Comparison of ENCODE assay signal across 10 cellular contexts in genomic region chr18:58186258-58186948, GRCh38.
DNase-seq lines count a peak whose midpoint lies in the region; ATAC-seq and TF ChIP-seq lines count a peak whose summit lies in the region.
"Had no signal": no experiment of that assay in that cellular context is flagged by ENCODE, and none has a peak within 500 bp of the region (broad histone marks: within the 10 kb centered on the region; RNA-seq: fewer than 3 reads in every experiment).

No MANE protein-coding gene starts in this region.

- H3K4me2 ChIP-seq in IMR-90 (ENCODE audit: low read depth, low read length) (peak overlapping the region; percentile 12; the same call in 1 of the 2 replicates), H9 (ENCODE audit: insufficient read depth, insufficient read length, low read length) (no peak overlapping the region)

- H3K4me1 Mint-ChIP-seq in activated T-helper 1 cell treated with anti-CD3 and anti-CD28 coated beads, Interleukin-12 subunit alpha, Interleukin-12 subunit beta, Interleukin-2, Interleukin-4 antibody, amounts not matched to agents 30 ng/mL and 10 ng/mL and 1 ng/mL, durations not matched to agents 14 hours and 24 hours and 36 hours (ENCODE audit: low read depth), result no peaks in the 10 kb centered on the region
- H3K4me1 Mint-ChIP-seq in H9, result peaks cover 41 to 46% of the 10 kb centered on the region in 2 experiments

- H2AFZ ChIP-seq in IMR-90 (replicated peaks; ENCODE audit: low read length, poor library complexity) (peak overlapping the region; percentile 16), H9 (ENCODE audit: low read length) (no peak overlapping the region)

- peak overlapping the region; percentile 76; the same call in 1 of the 2 replicates for H3K14ac ChIP-seq in IMR-90 (replicated peaks; ENCODE audit: low read depth, low read length)
- H3K14ac ChIP-seq in H9 (ENCODE audit: insufficient read depth, low read length), result no peak overlapping the region; the same call in 1 of the 2 replicates

- no peaks in the 10 kb centered on the region for H3K36me3 Mint-ChIP-seq in activated T-helper 1 cell treated with anti-CD3 and anti-CD28 coated beads, Interleukin-12 subunit alpha, Interleukin-12 subunit beta, Interleukin-2, Interleukin-4 antibody, amounts not matched to agents 30 ng/mL and 10 ng/mL and 1 ng/mL, durations not matched to agents 14 hours and 24 hours and 36 hours (ENCODE audit: low read depth)
- H3K36me3 Mint-ChIP-seq in H9 (ENCODE audit: insufficient read depth in 1 of 3, low read depth in 3 of 3), result peaks cover 0 to 4% (median 0%) of the 10 kb centered on the region in 3 experiments; a peak in 2 of 7 replicates

- H2BK20ac ChIP-seq in IMR-90 (ENCODE audit: low read depth, low read length), result peak overlapping the region; percentile 70
- H2BK20ac ChIP-seq in H9 (ENCODE audit: low read depth, low read length, poor library complexity, severe bottlenecking), result no peak overlapping the region

- TF ChIP-seq RAD21 in IMR-90 (IDR thresholded peaks at IDR 0.05; ENCODE audit: low read length), result no peak

- intact Hi-C loops in IMR-90 (cut with micrococcal nuclease) (loop anchor here (5.0 kb wide), 1 partner anchor 136 kb away; no protein-coding TSS in a partner anchor), breast epithelium (cut with DNase I; ENCODE audit: low total_unique reads) (no loop called here)
- intact Hi-C loops in activated T-helper 1 cell treated with anti-CD3 and anti-CD28 coated beads, Interleukin-12 subunit alpha, Interleukin-12 subunit beta, Interleukin-2, Interleukin-4 antibody, amounts not matched to agents 30 ng/mL and 10 ng/mL and 1 ng/mL, durations not matched to agents 14 hours and 24 hours and 36 hours (cut with micrococcal nuclease), result no loop called here

- H2AK9ac ChIP-seq in IMR-90 (replicated peaks; ENCODE audit: low read depth, low read length, poor library complexity), result no peak overlapping the region

- POLR2A ChIA-PET in AG04449 (lab: Yijun Ruan, JAX) (no interaction called here), IMR-90 (lab: Charles Lee; ENCODE audit: unreplicated experiment) (no interaction called here)

- H3K79me1 ChIP-seq in IMR-90 (ENCODE audit: low read depth in 1 of 2, low read length in 2 of 2) (peaks cover 2 to 16% of the 10 kb centered on the region in 2 experiments; a peak in 2 of 4 replicates), H9 (ENCODE audit: insufficient read depth, low read depth, low read length, poor library complexity, severe bottlenecking) (no peaks in the 10 kb centered on the region)

- no peaks in the 10 kb centered on the region for H3K9me3 Mint-ChIP-seq in activated T-helper 1 cell treated with anti-CD3 and anti-CD28 coated beads, Interleukin-12 subunit alpha, Interleukin-12 subunit beta, Interleukin-2, Interleukin-4 antibody, amounts not matched to agents 30 ng/mL and 10 ng/mL and 1 ng/mL, durations not matched to agents 14 hours and 24 hours and 36 hours
- H3K9me3 Mint-ChIP-seq in H9, result peaks cover 2 to 3% of the 10 kb centered on the region in 2 experiments; a peak in 3 of 5 replicates

- TF ChIP-seq CTCF in AG04449 (IDR thresholded peaks at IDR 0.05; ENCODE audit: insufficient read depth, low read length, missing control alignments) (no peak), IMR-90 (conservative IDR thresholded peaks at IDR 0.05; ENCODE audit: low read depth, low read length) (no peak), breast epithelium (IDR thresholded peaks at IDR 0.05) (no peak), lung (IDR thresholded peaks at IDR 0.05; ENCODE audit: control extremely low read depth, extremely low read depth) (no peak), H9 (conservative IDR thresholded peaks at IDR 0.05) (no peak)

- H3K79me2 ChIP-seq in H9 (ENCODE audit: insufficient read depth, low read length), result no peaks in the 10 kb centered on the region; the same call in 1 of the 2 replicates

- no CpG with 5 or more reads among the region's 6 CpGs for WGBS in IMR-90 (ENCODE audit: extremely low coverage in 2 of 2, insufficient read length in 1 of 2), 2 experiments
- WGBS in lung, 2 donors, result 65 to 76% methylated on average over 6 of the region's 6 CpGs
- no CpG with 5 or more reads among the region's 6 CpGs for WGBS in H9 (ENCODE audit: extremely low coverage, insufficient read length, low lambda C conversion rate)

- H4K91ac ChIP-seq in IMR-90 (ENCODE audit: insufficient read depth, low read depth, low read length), result no peak overlapping the region; the same call in 1 of the 2 replicates
- H4K91ac ChIP-seq in H9 (ENCODE audit: insufficient read length, low read depth, low read length), result no peak overlapping the region

- H2AK5ac ChIP-seq in IMR-90 (ENCODE audit: low read depth, low read length), result no peak overlapping the region
- H2AK5ac ChIP-seq in H9 (ENCODE audit: insufficient read length, low read length), result no peak overlapping the region

- no peak overlapping the region for H2BK12ac ChIP-seq in H9 (ENCODE audit: insufficient read length, low read depth, low read length)

- H3K23me2 ChIP-seq in H9 (ENCODE audit: insufficient read length, low read depth, low read length, poor library complexity, severe bottlenecking), result no peaks in the 10 kb centered on the region

- in situ Hi-C loops in IMR-90 (cut with MboI; ENCODE audit: low sequenced_read_pairs), result no loop called here

- H4K8ac ChIP-seq in IMR-90 (ENCODE audit: low read depth in 2 of 2, low read length in 2 of 2) (peak overlapping the region; percentile 45 to 69; a peak in 3 of 4 replicates), H9 (replicated peaks; ENCODE audit: insufficient read length, low read depth, low read length) (no peak overlapping the region)

- H3K4me3 ChIP-seq in AG04449 (ENCODE audit: low read depth, low read length), result no peak overlapping the region
- no peak overlapping the region for H3K4me3 ChIP-seq in IMR-90 (ENCODE audit: insufficient read depth, low read depth, low read length)
- H3K4me3 ChIP-seq in breast epithelium, result no peak overlapping the region
- no peak overlapping the region for H3K4me3 ChIP-seq in lung

- H2BK15ac ChIP-seq in IMR-90 (ENCODE audit: low read depth, low read length), result peak overlapping the region; percentile 61; the same call in 2 of the 3 replicates
- H2BK15ac ChIP-seq in H9 (ENCODE audit: low read depth, low read length), result no peak overlapping the region

- H3K23ac ChIP-seq in IMR-90 (ENCODE audit: low read depth, low read length) (peak overlapping the region; percentile 62; the same call in 1 of the 2 replicates), H9 (ENCODE audit: insufficient read length, low read depth, low read length) (no peak overlapping the region)

- no peak overlapping the region for H3T11ph ChIP-seq in H9 (ENCODE audit: low read length)

- peak; percentile 58 for ATAC-seq in IMR-90 (ENCODE audit: low read depth)
- ATAC-seq in lung (ENCODE audit: insufficient read depth, low FRiP score), result peak; percentile 56

- H3K18ac ChIP-seq in IMR-90 (ENCODE audit: low read depth, low read length) (no peak overlapping the region; the same call in 1 of the 2 replicates), H9 (ENCODE audit: insufficient read length, low read depth, low read length) (no peak overlapping the region)

- no peak for TF ChIP-seq POLR2A in IMR-90 (IDR thresholded peaks at IDR 0.05; ENCODE audit: low read depth, low read length)
- no peak for TF ChIP-seq POLR2A in breast epithelium (IDR thresholded peaks at IDR 0.05)

- H3K9me3 ChIP-seq in IMR-90 (ENCODE audit: control insufficient read depth, insufficient read depth, low read length) (no peaks in the 10 kb centered on the region), breast epithelium (no peaks in the 10 kb centered on the region), lung (ENCODE audit: control insufficient read depth in 2 of 2, insufficient read depth in 1 of 2, low read length in 1 of 2) (no peaks in the 10 kb centered on the region), H9 (ENCODE audit: control insufficient read depth, low read depth, low read length) (no peaks in the 10 kb centered on the region)

- H3K9ac ChIP-seq in IMR-90 (ENCODE audit: low read depth, low read length), result no peak overlapping the region
- H3K9ac ChIP-seq in H9 (ENCODE audit: extremely low read depth, insufficient read length, low read length), result no peak overlapping the region

- H3K27ac ChIP-seq in IMR-90 (ENCODE audit: insufficient read depth, low read length) (no peak overlapping the region), breast epithelium (peak overlapping the region; percentile 48 to 54), lung (ENCODE audit: low read depth in 1 of 2, low read length in 1 of 2) (no peak overlapping the region), H9 (ENCODE audit: insufficient read length, low read depth, low read length) (no peak overlapping the region)

- H3K36me3 ChIP-seq in IMR-90 (ENCODE audit: control insufficient read depth, insufficient read depth, low read length), result no peaks in the 10 kb centered on the region
- no peaks in the 10 kb centered on the region for H3K36me3 ChIP-seq in breast epithelium
- no peaks in the 10 kb centered on the region for H3K36me3 ChIP-seq in lung (ENCODE audit: control insufficient read depth in 2 of 2, insufficient read depth in 2 of 2, low read length in 2 of 2)

- H3K27me3 ChIP-seq in IMR-90 (ENCODE audit: control insufficient read depth, insufficient read depth, low read length), result no peaks in the 10 kb centered on the region
- no peaks in the 10 kb centered on the region for H3K27me3 ChIP-seq in breast epithelium
- H3K27me3 ChIP-seq in lung (ENCODE audit: control insufficient read depth, insufficient read depth), result no peaks in the 10 kb centered on the region
- H3K27me3 ChIP-seq in H9 (ENCODE audit: insufficient read depth, low read length), result no peaks in the 10 kb centered on the region

- H2BK5ac ChIP-seq in IMR-90 (ENCODE audit: low read depth, low read length, poor library complexity, severe bottlenecking) (peak overlapping the region; percentile 84), H9 (ENCODE audit: insufficient read length, low read length) (no peak overlapping the region)

- H3K4me3 Mint-ChIP-seq in activated T-helper 1 cell treated with anti-CD3 and anti-CD28 coated beads, Interleukin-12 subunit alpha, Interleukin-12 subunit beta, Interleukin-2, Interleukin-4 antibody, amounts not matched to agents 30 ng/mL and 10 ng/mL and 1 ng/mL, durations not matched to agents 14 hours and 24 hours and 36 hours, result no peak overlapping the region
- no peak overlapping the region for H3K4me3 Mint-ChIP-seq in H9

- no peak overlapping the region for H3K27ac Mint-ChIP-seq in activated T-helper 1 cell treated with anti-CD3 and anti-CD28 coated beads, Interleukin-12 subunit alpha, Interleukin-12 subunit beta, Interleukin-2, Interleukin-4 antibody, amounts not matched to agents 30 ng/mL and 10 ng/mL and 1 ng/mL, durations not matched to agents 14 hours and 24 hours and 36 hours
- H3K27ac Mint-ChIP-seq in H9, result peak overlapping the region in 1 of 3 experiments; percentile 72; a peak in 1 of 7 replicates

- H3K56ac ChIP-seq in IMR-90 (ENCODE audit: extremely low read depth, insufficient read depth, low read length) (no peak overlapping the region), H9 (ENCODE audit: insufficient read length, low read depth, low read length) (no peak overlapping the region)

- CTCF ChIA-PET in AG04449 (lab: Yijun Ruan, JAX) (interaction anchor here (1.0 to 2.0 kb wide), 5 partner anchors 8 to 304 kb away, joined by 3 to 6 read pairs (median 5); partner anchors contain the start of gene NEDD4L), IMR-90 (lab: Yijun Ruan, JAX) (interaction anchor here (0.6 kb wide), 1 partner anchor 316 kb away, joined by 5 read pairs; no protein-coding TSS in a partner anchor)

- dilution Hi-C loops in IMR-90 (cut with HindIII; ENCODE audit: low sequenced_read_pairs, unreplicated experiment), result no loop called here

- DNase-seq in AG04449 (ENCODE audit: low read depth, low spot score), result peak; percentile 80
- peak; percentile 91 for DNase-seq in IMR-90
- no peak for DNase-seq in breast epithelium (ENCODE audit: low spot score in 2 of 2)
- no peak for DNase-seq in lung (ENCODE audit: low spot score)
- DNase-seq in activated T-helper 1 cell treated with anti-CD3 and anti-CD28 coated beads, Interleukin-12 subunit alpha, Interleukin-12 subunit beta, Interleukin-2, Interleukin-4 antibody, amounts not matched to agents 30 ng/mL and 10 ng/mL and 1 ng/mL, durations not matched to agents 14 hours and 24 hours and 36 hours (ENCODE audit: low spot score), result no peak
- no peak for DNase-seq in NCI-H2081 (lab: John Stamatoyannopoulos, UW)
- no peak for DNase-seq in NCI-H748 (lab: John Stamatoyannopoulos, UW; ENCODE audit: unreplicated experiment)
- no peak for DNase-seq in H9
- DNase-seq: NCI-H748 treated with DMSO at 0.1 percent for 48 hours; stimulated activated CD4-positive, alpha-beta T cell treated with anti-CD3 and anti-CD28 coated beads, Interleukin-4, amount 100 ng/mL, for 1 hour had no signal

- H2BK120ac ChIP-seq in IMR-90 (ENCODE audit: low read depth, low read length) (peak overlapping the region; percentile 68; the same call in 1 of the 2 replicates), H9 (ENCODE audit: low read depth, low read length, poor library complexity, severe bottlenecking) (no peak overlapping the region)

- H4K20me1 ChIP-seq in IMR-90 (ENCODE audit: insufficient read depth, low read length), result no peaks in the 10 kb centered on the region
- H4K20me1 ChIP-seq in H9 (ENCODE audit: control insufficient read depth, insufficient read depth, insufficient read length), result no peaks in the 10 kb centered on the region

- H3K4ac ChIP-seq in IMR-90 (ENCODE audit: low read depth, low read length) (peak overlapping the region; percentile 72; the same call in 1 of the 2 replicates), H9 (ENCODE audit: low read depth, low read length) (no peak overlapping the region)

- no TSS peak for BruUV-seq in IMR-90 (replicated peaks; lab: Mats Ljungman, UMichigan)

- H4K5ac ChIP-seq in IMR-90 (ENCODE audit: low read depth, low read length) (no peak overlapping the region), H9 (ENCODE audit: insufficient read length, low read depth, low read length) (no peak overlapping the region)

- H3K27me3 Mint-ChIP-seq in activated T-helper 1 cell treated with anti-CD3 and anti-CD28 coated beads, Interleukin-12 subunit alpha, Interleukin-12 subunit beta, Interleukin-2, Interleukin-4 antibody, amounts not matched to agents 30 ng/mL and 10 ng/mL and 1 ng/mL, durations not matched to agents 14 hours and 24 hours and 36 hours (ENCODE audit: insufficient read depth), result peaks cover 4% of the 10 kb centered on the region
- H3K27me3 Mint-ChIP-seq in H9 (ENCODE audit: low read depth), result 0 out of 2 replicates have a peak, but pooled peaks cover 1% of the 10 kb centered on the region

- H3K4me1 ChIP-seq in IMR-90 (ENCODE audit: control insufficient read depth, insufficient read depth, low read length) (peaks cover 16% of the 10 kb centered on the region), breast epithelium (no peaks in the 10 kb centered on the region), lung (ENCODE audit: control insufficient read depth in 2 of 2, insufficient read depth in 2 of 2, low read length in 2 of 2) (peaks cover 3% of the 10 kb centered on the region in 2 donors), H9 (ENCODE audit: insufficient read depth, low read length) (peaks cover 16% of the 10 kb centered on the region; the same call in 1 of the 2 replicates)

- H3K9me1 ChIP-seq in IMR-90 (ENCODE audit: insufficient read depth, low read length), result peaks cover 15% of the 10 kb centered on the region

Comparison
In these comparisons a context has a peak if more than half of its experiments do, and no peak if none do; other contexts are left out.
1. DNase-seq: peak in AG04449 (single experiment) and IMR-90 (single experiment); none in breast epithelium (0 of 2), lung (single experiment), activated T-helper 1 cell treated with anti-CD3 and anti-CD28 coated beads, Interleukin-12 subunit alpha, Interleukin-12 subunit beta, Interleukin-2, Interleukin-4 antibody, amounts not matched to agents 30 ng/mL and 10 ng/mL and 1 ng/mL, durations not matched to agents 14 hours and 24 hours and 36 hours (single experiment), NCI-H2081 (0 of 2), NCI-H748 (single experiment) and H9 (single experiment).
2. H3K27ac ChIP-seq: peak in breast epithelium (2 of 2); none in IMR-90 (single experiment), lung (0 of 2) and H9 (single experiment).